ENCODE assay signal across 8 cellular contexts in genomic region chr2:230989731-230990130, GRCh38. TPM values are rescaled to one million over a fixed set of nuclear protein-coding genes. Genes with fewer than 3 reads are reported as not detected.
"Had no signal": no experiment of that assay in that cellular context is flagged by ENCODE, and none has a peak within 500 bp of the region (broad histone marks: within the 10 kb centered on the region; RNA-seq: fewer than 3 reads in every experiment).

No MANE protein-coding gene starts in this region.

- FAIRE-seq: G401.6, GM12878, GM12891, GM18507, GM19239 had no signal

- ATAC-seq: GM12878 had no signal

- DNase-seq: GDM1, GF-D8 had no signal

- H3K4me3 ChIP-seq: GM12878 had no signal

RNA-seq across cellular contexts. Expression of gene SPATA3, which starts 6.2 kb away (rescaled TPM):
- total RNA-seq: G401, GM12878 had no signal
- polyA plus RNA-seq: GM12878 had no signal
